15 cellular contexts compared by ENCODE assay signal in genomic region chr2:42190191-42190590, GRCh38. TPM values are rescaled to one million over a fixed set of nuclear protein-coding genes. Genes with fewer than 3 reads are reported as not detected.
DNase-seq lines count a peak whose midpoint lies in the region; ATAC-seq and TF ChIP-seq lines count a peak whose summit lies in the region.
"Had no signal": no experiment of that assay in that cellular context is flagged by ENCODE, and none has a peak within 500 bp of the region (broad histone marks: within the 10 kb centered on the region; RNA-seq: fewer than 3 reads in every experiment).

No MANE protein-coding gene starts in this region.

- H3K56ac ChIP-seq in IMR-90 (ENCODE audit: extremely low read depth, insufficient read depth, low read length): no peak overlapping the region

- H3K36me3 ChIP-seq in IMR-90 (ENCODE audit: control insufficient read depth, insufficient read depth, low read length) (no peaks in the 10 kb centered on the region), SK-N-SH (replicated peaks in 1 of 2; ENCODE audit: control insufficient read depth in 1 of 2, insufficient read depth in 2 of 2, low read length in 1 of 2) (peaks cover 0 to 1% of the 10 kb centered on the region in 2 experiments)

- no peak overlapping the region for H4K5ac ChIP-seq in IMR-90 (ENCODE audit: low read depth, low read length)

- H2AFZ ChIP-seq in IMR-90 (replicated peaks; ENCODE audit: low read length, poor library complexity) (no peak overlapping the region), SK-N-SH (ENCODE audit: low read depth) (no peak overlapping the region)

- H3K79me1 ChIP-seq in IMR-90 (ENCODE audit: low read depth in 1 of 2, low read length in 2 of 2): peaks cover 14 to 75% of the 10 kb centered on the region in 2 experiments

- H3K9ac ChIP-seq in IMR-90 (ENCODE audit: low read depth, low read length) (no peak overlapping the region), SK-N-SH (no peak overlapping the region)

- no peak overlapping the region for H2BK20ac ChIP-seq in IMR-90 (ENCODE audit: low read depth, low read length)

- no peak overlapping the region for H2BK120ac ChIP-seq in IMR-90 (ENCODE audit: low read depth, low read length)

- no peak for ATAC-seq in activated naive CD8-positive, alpha-beta T cell treated with anti-CD3 and anti-CD28 coated beads, Interleukin-2, amount 10 ng/mL, durations not matched to agents 7 days and 5 days (ENCODE audit: low read depth)
- no peak for ATAC-seq in activated naive CD8-positive, alpha-beta T cell treated with anti-CD3 and anti-CD28 coated beads, Interleukin-2, amount 50 U/mL, for 24 hours
- no peak for ATAC-seq in IMR-90 (ENCODE audit: low read depth)
- ATAC-seq in effector memory CD8-positive, alpha-beta T cell (replicated peaks): no peak
- ATAC-seq in GM21447 (IDR thresholded peaks at IDR 0.05; ENCODE audit: unreplicated experiment): no peak
- ATAC-seq: HCT116, K562 had no signal

- H3K9me3 ChIP-seq in IMR-90 (ENCODE audit: control insufficient read depth, insufficient read depth, low read length) (no peaks in the 10 kb centered on the region), SK-N-SH (no peaks in the 10 kb centered on the region)

- H3K23ac ChIP-seq in IMR-90 (ENCODE audit: low read depth, low read length): no peak overlapping the region

- peaks cover 7% of the 10 kb centered on the region; the same call in 1 of the 2 replicates for H4K20me1 ChIP-seq in IMR-90 (ENCODE audit: insufficient read depth, low read length)
- peaks cover 13% of the 10 kb centered on the region for H4K20me1 ChIP-seq in SK-N-SH (ENCODE audit: insufficient read depth)

- CTCF ChIA-PET in IMR-90 (lab: Yijun Ruan, JAX) (no interaction called here), SK-N-SH (lab: Yijun Ruan, JAX) (interaction anchor here (0.6 to 2.0 kb wide), 4 partner anchors 19 to 337 kb away, joined by 3 to 6 read pairs (median 4); no protein-coding TSS in a partner anchor)

- no peak for DNase-seq in activated naive CD8-positive, alpha-beta T cell treated with anti-CD3 and anti-CD28 coated beads, Interleukin-2, amount 10 ng/mL, durations not matched to agents 7 days and 5 days
- DNase-seq in activated naive CD8-positive, alpha-beta T cell treated with anti-CD3 and anti-CD28 coated beads, Interleukin-2, amount 50 U/mL, for 24 hours: no peak
- DNase-seq in IMR-90: no peak
- DNase-seq in effector memory CD8-positive, alpha-beta T cell: no peak
- DNase-seq in type B pancreatic cell (ENCODE audit: extremely low spot score, unreplicated experiment): no peak
- no peak for DNase-seq in SK-N-SH
- no peak for DNase-seq in DMS79 treated with DMSO at 0.1 percent for 48 hours (lab: John Stamatoyannopoulos, UW)
- DNase-seq: COR-L47, NCI-H1436 treated with DMSO at 0.1 percent for 48 hours, NCI-H2081, NCI-H524, SHP77 treated with DMSO at 0.1 percent for 48 hours had no signal

- TF ChIP-seq EP300 in SK-N-SH (IDR thresholded peaks at IDR 0.05; ENCODE audit: borderline replicate concordance in 1 of 2, low read depth in 1 of 2, low read length in 1 of 2): no peak

- no peak overlapping the region for H2AK9ac ChIP-seq in IMR-90 (replicated peaks; ENCODE audit: low read depth, low read length, poor library complexity)

- H3K4me2 ChIP-seq in IMR-90 (ENCODE audit: low read depth, low read length) (no peak overlapping the region), SK-N-SH (no peak overlapping the region)

- peaks cover 93% of the 10 kb centered on the region for H3K79me2 ChIP-seq in SK-N-SH (ENCODE audit: insufficient read depth)

- peak overlapping the region; percentile 24 for H2BK5ac ChIP-seq in IMR-90 (ENCODE audit: low read depth, low read length, poor library complexity, severe bottlenecking)

- no peaks in the 10 kb centered on the region for H3K27me3 Mint-ChIP-seq in activated naive CD8-positive, alpha-beta T cell treated with anti-CD3 and anti-CD28 coated beads, Interleukin-2, amount 10 ng/mL, durations not matched to agents 7 days and 5 days
- H3K27me3 Mint-ChIP-seq in activated naive CD8-positive, alpha-beta T cell treated with anti-CD3 and anti-CD28 coated beads, Interleukin-2, amount 50 U/mL, for 24 hours: no peaks in the 10 kb centered on the region
- H3K27me3 Mint-ChIP-seq in effector memory CD8-positive, alpha-beta T cell: no peaks in the 10 kb centered on the region
- H3K27me3 Mint-ChIP-seq in type B pancreatic cell: no peaks in the 10 kb centered on the region

- H3K27ac Mint-ChIP-seq in activated naive CD8-positive, alpha-beta T cell treated with anti-CD3 and anti-CD28 coated beads, Interleukin-2, amount 10 ng/mL, durations not matched to agents 7 days and 5 days: peak overlapping the region; percentile 1
- no peak overlapping the region for H3K27ac Mint-ChIP-seq in activated naive CD8-positive, alpha-beta T cell treated with anti-CD3 and anti-CD28 coated beads, Interleukin-2, amount 50 U/mL, for 24 hours
- peak overlapping the region in 1 of 2 donors; percentile 23 for H3K27ac Mint-ChIP-seq in effector memory CD8-positive, alpha-beta T cell
- H3K27ac Mint-ChIP-seq in type B pancreatic cell: peak overlapping the region; percentile 2

- H3K4me1 ChIP-seq in IMR-90 (ENCODE audit: control insufficient read depth, insufficient read depth, low read length) (peaks cover 21% of the 10 kb centered on the region), SK-N-SH (ENCODE audit: control insufficient read depth in 1 of 2, insufficient read depth in 2 of 2, low read depth in 1 of 2, low read length in 1 of 2) (peaks cover 16 to 26% of the 10 kb centered on the region in 2 experiments; a peak in 3 of 4 replicates)

- dilution Hi-C loops in IMR-90 (cut with HindIII; ENCODE audit: low sequenced_read_pairs, unreplicated experiment): no loop called here

- H3K27me3 ChIP-seq in IMR-90 (ENCODE audit: control insufficient read depth, insufficient read depth, low read length) (no peaks in the 10 kb centered on the region), SK-N-SH (ENCODE audit: insufficient read depth) (no peaks in the 10 kb centered on the region)

- WGBS in IMR-90 (ENCODE audit: extremely low coverage in 2 of 2, insufficient read length in 1 of 2), 2 experiments: no CpG with 5 or more reads among the region's 2 CpGs
- WGBS in SK-N-SH (ENCODE audit: low lambda C conversion rate): 95% methylated on average over 2 of the region's 2 CpGs

- no TSS peak for BruUV-seq in IMR-90 (replicated peaks; lab: Mats Ljungman, UMichigan)

- POLR2A ChIA-PET in activated naive CD8-positive, alpha-beta T cell treated with anti-CD3 and anti-CD28 coated beads, Interleukin-2, amount 10 ng/mL, durations not matched to agents 7 days and 5 days (lab: Charles Lee): interaction anchor here (0.5 kb wide), 1 partner anchor 327 kb away, joined by 3 read pairs; no protein-coding TSS in a partner anchor
- POLR2A ChIA-PET in IMR-90 (lab: Charles Lee; ENCODE audit: unreplicated experiment) (interaction anchor here (0.6 kb wide), 1 partner anchor 23 kb away, joined by 3 read pairs; no protein-coding TSS in a partner anchor), SK-N-SH (lab: Yijun Ruan, JAX) (no interaction called here)

- no peak overlapping the region for H3K18ac ChIP-seq in IMR-90 (ENCODE audit: low read depth, low read length)

- no peak for TF ChIP-seq CTCF in IMR-90 (conservative IDR thresholded peaks at IDR 0.05; ENCODE audit: low read depth, low read length)
- TF ChIP-seq CTCF in type B pancreatic cell (conservative IDR thresholded peaks at IDR 0.05): no peak
- TF ChIP-seq CTCF in SK-N-SH (IDR thresholded peaks at IDR 0.05): no peak

- in situ Hi-C loops in IMR-90 (cut with MboI; ENCODE audit: low sequenced_read_pairs): no loop called here

- peaks cover 8% of the 10 kb centered on the region for H3K9me1 ChIP-seq in IMR-90 (ENCODE audit: insufficient read depth, low read length)

- no peaks in the 10 kb centered on the region for H3K9me2 ChIP-seq in SK-N-SH

- no peak overlapping the region for H4K91ac ChIP-seq in IMR-90 (ENCODE audit: insufficient read depth, low read depth, low read length)

- no peak overlapping the region for H3K27ac ChIP-seq in IMR-90 (ENCODE audit: insufficient read depth, low read length)
- H3K27ac ChIP-seq in SK-N-SH (ENCODE audit: low read depth in 2 of 2, low read length in 1 of 2): no peak overlapping the region

- intact Hi-C loops in IMR-90 (cut with micrococcal nuclease): no loop called here

- H3F3A ChIP-seq in SK-N-SH (replicated peaks; ENCODE audit: insufficient read depth): peaks cover 15% of the 10 kb centered on the region

- peaks cover 24% of the 10 kb centered on the region for H3K4me1 Mint-ChIP-seq in activated naive CD8-positive, alpha-beta T cell treated with anti-CD3 and anti-CD28 coated beads, Interleukin-2, amount 10 ng/mL, durations not matched to agents 7 days and 5 days
- H3K4me1 Mint-ChIP-seq in activated naive CD8-positive, alpha-beta T cell treated with anti-CD3 and anti-CD28 coated beads, Interleukin-2, amount 50 U/mL, for 24 hours: peaks cover 69% of the 10 kb centered on the region
- peaks cover 42 to 63% of the 10 kb centered on the region in 2 donors for H3K4me1 Mint-ChIP-seq in effector memory CD8-positive, alpha-beta T cell (ENCODE audit: low read depth in 2 of 2)
- peaks cover 39% of the 10 kb centered on the region for H3K4me1 Mint-ChIP-seq in type B pancreatic cell (ENCODE audit: unreplicated experiment)

- no peak overlapping the region for H2BK15ac ChIP-seq in IMR-90 (ENCODE audit: low read depth, low read length)

- TF ChIP-seq POLR2A in IMR-90 (IDR thresholded peaks at IDR 0.05; ENCODE audit: low read depth, low read length): no peak

- no peak overlapping the region for H3K4ac ChIP-seq in IMR-90 (ENCODE audit: low read depth, low read length)

- peaks cover 8% of the 10 kb centered on the region for H3K36me3 Mint-ChIP-seq in activated naive CD8-positive, alpha-beta T cell treated with anti-CD3 and anti-CD28 coated beads, Interleukin-2, amount 10 ng/mL, durations not matched to agents 7 days and 5 days
- peaks cover 7% of the 10 kb centered on the region for H3K36me3 Mint-ChIP-seq in activated naive CD8-positive, alpha-beta T cell treated with anti-CD3 and anti-CD28 coated beads, Interleukin-2, amount 50 U/mL, for 24 hours (ENCODE audit: low read depth)
- peaks cover 36% of the 10 kb centered on the region for H3K36me3 Mint-ChIP-seq in effector memory CD8-positive, alpha-beta T cell (ENCODE audit: insufficient read depth)
- peaks cover 3% of the 10 kb centered on the region for H3K36me3 Mint-ChIP-seq in type B pancreatic cell

- H3K14ac ChIP-seq in IMR-90 (replicated peaks; ENCODE audit: low read depth, low read length): no peak overlapping the region

- TF ChIP-seq RAD21 in IMR-90 (IDR thresholded peaks at IDR 0.05; ENCODE audit: low read length): no peak
- no peak for TF ChIP-seq RAD21 in SK-N-SH (IDR thresholded peaks at IDR 0.05; ENCODE audit: low read length)

- no peak overlapping the region for H2AK5ac ChIP-seq in IMR-90 (ENCODE audit: low read depth, low read length)

- H3K4me3 ChIP-seq in IMR-90 (ENCODE audit: insufficient read depth, low read depth, low read length) (no peak overlapping the region), SK-N-SH (ENCODE audit: low read depth in 2 of 2, low read length in 1 of 2) (no peak overlapping the region)
- H3K4me3 ChIP-seq: K562 had no signal

- H4K8ac ChIP-seq in IMR-90 (ENCODE audit: low read depth in 2 of 2, low read length in 2 of 2): no peak overlapping the region

- no peak overlapping the region for H3K4me3 Mint-ChIP-seq in activated naive CD8-positive, alpha-beta T cell treated with anti-CD3 and anti-CD28 coated beads, Interleukin-2, amount 10 ng/mL, durations not matched to agents 7 days and 5 days
- H3K4me3 Mint-ChIP-seq in activated naive CD8-positive, alpha-beta T cell treated with anti-CD3 and anti-CD28 coated beads, Interleukin-2, amount 50 U/mL, for 24 hours: no peak overlapping the region
- peak overlapping the region; percentile 1 to 19 for H3K4me3 Mint-ChIP-seq in effector memory CD8-positive, alpha-beta T cell
- no peak overlapping the region for H3K4me3 Mint-ChIP-seq in type B pancreatic cell

- H3K9me3 Mint-ChIP-seq in activated naive CD8-positive, alpha-beta T cell treated with anti-CD3 and anti-CD28 coated beads, Interleukin-2, amount 10 ng/mL, durations not matched to agents 7 days and 5 days: no peaks in the 10 kb centered on the region
- no peaks in the 10 kb centered on the region for H3K9me3 Mint-ChIP-seq in activated naive CD8-positive, alpha-beta T cell treated with anti-CD3 and anti-CD28 coated beads, Interleukin-2, amount 50 U/mL, for 24 hours
- H3K9me3 Mint-ChIP-seq in effector memory CD8-positive, alpha-beta T cell: no peaks in the 10 kb centered on the region
- no peaks in the 10 kb centered on the region for H3K9me3 Mint-ChIP-seq in type B pancreatic cell

RNA-seq across cellular contexts. Expression of gene EML4, which starts 21.0 kb away (rescaled TPM):
- 100 to 1,000 TPM; 111 to 119 TPM for total RNA-seq in activated naive CD8-positive, alpha-beta T cell treated with anti-CD3 and anti-CD28 coated beads, Interleukin-2, amount 10 ng/mL, durations not matched to agents 7 days and 5 days
- 73.7 and 85.8 TPM in 2 replicates for total RNA-seq in IMR-90 (2012; rRNA removed)
- polyA plus RNA-seq in IMR-90 (2012; rRNA removed): 24.8 and 29.7 TPM in 2 replicates
- 6.9 and 14.5 TPM in 2 replicates for polyA plus RNA-seq in IMR-90 (2012; cell fraction: cytosol; rRNA removed)
- 24.1 and 88.2 TPM in 2 replicates for polyA plus RNA-seq in IMR-90 (2012; cell fraction: nucleus; rRNA removed; ENCODE audit: low replicate concordance)
- total RNA-seq in type B pancreatic cell (ENCODE audit: low replicate concordance): 93.6 and 117 TPM in 2 replicates
- polyA plus RNA-seq in SK-N-SH (2012; rRNA removed): 35.0 and 45.8 TPM in 2 replicates
- polyA plus RNA-seq in SK-N-SH (2012; cell fraction: cytosol; rRNA removed): 45.2 and 45.3 TPM in 2 replicates
- polyA plus RNA-seq in SK-N-SH (2012; cell fraction: nucleus; rRNA removed): 61.1 and 88.5 TPM in 2 replicates

Comparison
In these comparisons a context has a peak if more than half of its experiments do, and no peak if none do; other contexts are left out.
1. H3K4me3 Mint-ChIP-seq: peak in effector memory CD8-positive, alpha-beta T cell (2 of 2); none in activated naive CD8-positive, alpha-beta T cell treated with anti-CD3 and anti-CD28 coated beads, Interleukin-2, amount 10 ng/mL, durations not matched to agents 7 days and 5 days (single experiment), activated naive CD8-positive, alpha-beta T cell treated with anti-CD3 and anti-CD28 coated beads, Interleukin-2, amount 50 U/mL, for 24 hours (single experiment) and type B pancreatic cell (single experiment).